13 cellular contexts compared by ENCODE assay signal in genomic region chr4:158812133-158812532, GRCh38. TPM values are rescaled to one million over a fixed set of nuclear protein-coding genes. Genes with fewer than 3 reads are reported as not detected.
DNase-seq lines count a peak whose midpoint lies in the region; ATAC-seq, FAIRE-seq and TF ChIP-seq lines count a peak whose summit lies in the region.
"Had no signal": no experiment of that assay in that cellular context is flagged by ENCODE, and none has a peak within 500 bp of the region (broad histone marks: within the 10 kb centered on the region; RNA-seq: fewer than 3 reads in every experiment).

No MANE protein-coding gene starts in this region.

- TF ChIP-seq CTCF in Calu3 (IDR thresholded peaks at IDR 0.05; ENCODE audit: unreplicated experiment) (no peak), astrocyte (IDR thresholded peaks at IDR 0.05; ENCODE audit: insufficient read depth, low read depth, low read length) (no peak), left lung (IDR thresholded peaks at IDR 0.05) (no peak)

- ATAC-seq in left lung: no peak
- ATAC-seq in HG03457 (IDR thresholded peaks at IDR 0.05; ENCODE audit: unreplicated experiment): no peak
- no peak for ATAC-seq in HG03469 (IDR thresholded peaks at IDR 0.05; ENCODE audit: unreplicated experiment)
- ATAC-seq: SK-N-SH treated with all-trans-retinoic acid at 6 μM for 48 hours, WTC11 had no signal

- no peak overlapping the region for H3K4me2 ChIP-seq in astrocyte (ENCODE audit: low read length)

- DNase-seq in Calu3 (no peak), astrocyte (ENCODE audit: low read depth) (no peak), left lung (no peak), islet precursor cell (no peak)
- DNase-seq in effector CD8-positive, alpha-beta T cell (lab: John Stamatoyannopoulos, UW): no peak
- DNase-seq: NCI-H748 treated with DMSO at 0.1 percent for 48 hours had no signal

- H3K36me3 Mint-ChIP-seq in Calu3 (ENCODE audit: insufficient read depth, unreplicated experiment): peaks cover 33% of the 10 kb centered on the region
- no peaks in the 10 kb centered on the region for H3K36me3 Mint-ChIP-seq in astrocyte (ENCODE audit: low read depth, unreplicated experiment)
- H3K36me3 Mint-ChIP-seq: WTC11 had no signal

- H3K79me2 ChIP-seq in astrocyte (ENCODE audit: insufficient read depth, low read length): peaks cover 53% of the 10 kb centered on the region

- H4K20me1 ChIP-seq in astrocyte (ENCODE audit: insufficient read depth, low read length): no peaks in the 10 kb centered on the region

- H2AFZ ChIP-seq in astrocyte (ENCODE audit: low read depth, low read length): no peak overlapping the region

- H3K27me3 ChIP-seq in astrocyte (ENCODE audit: insufficient read depth, low read length) (no peaks in the 10 kb centered on the region), left lung (no peaks in the 10 kb centered on the region), skeletal muscle tissue (ENCODE audit: control insufficient read depth in 3 of 3, insufficient read depth in 3 of 3, low read length in 3 of 3) (no peaks in the 10 kb centered on the region)

- peaks cover 44% of the 10 kb centered on the region for H3K4me1 ChIP-seq in astrocyte (ENCODE audit: insufficient read depth, low read length)
- peaks cover 20 to 93% of the 10 kb centered on the region in 2 donors for H3K4me1 ChIP-seq in left lung
- H3K4me1 ChIP-seq in skeletal muscle tissue (ENCODE audit: control insufficient read depth in 3 of 3, insufficient read depth in 3 of 3, low read length in 3 of 3): peaks cover 50 to 56% (median 52%) of the 10 kb centered on the region in 3 donors

- H3K9me3 Mint-ChIP-seq in Calu3 (ENCODE audit: low read depth, unreplicated experiment) (no peaks in the 10 kb centered on the region), astrocyte (ENCODE audit: unreplicated experiment) (no peaks in the 10 kb centered on the region)
- H3K9me3 Mint-ChIP-seq: activated T-helper 1 cell treated with anti-CD3 and anti-CD28 coated beads, Interleukin-12 subunit alpha, Interleukin-12 subunit beta, Interleukin-2, Interleukin-4 antibody, amounts not matched to agents 30 ng/mL and 10 ng/mL and 1 ng/mL, durations not matched to agents 14 hours and 24 hours and 36 hours; WTC11 had no signal

- H3K27ac Mint-ChIP-seq in Calu3 (ENCODE audit: unreplicated experiment) (peak overlapping the region; percentile 83), astrocyte (ENCODE audit: unreplicated experiment) (no peak overlapping the region)
- H3K27ac Mint-ChIP-seq: WTC11 had no signal

- no peaks in the 10 kb centered on the region for H3K9me3 ChIP-seq in astrocyte (ENCODE audit: insufficient read depth, low read depth, low read length)
- no peaks in the 10 kb centered on the region for H3K9me3 ChIP-seq in left lung
- H3K9me3 ChIP-seq in skeletal muscle tissue (ENCODE audit: control insufficient read depth in 3 of 3, low read length in 3 of 3): no peaks in the 10 kb centered on the region

- H3K9ac ChIP-seq in astrocyte (ENCODE audit: low read length) (peak overlapping the region; percentile 84), skeletal muscle tissue (ENCODE audit: low read depth in 1 of 3, low read length in 3 of 3) (peak overlapping the region in 2 of 3 donors; percentile 55 to 64)

- no peak overlapping the region for H3K4me3 ChIP-seq in astrocyte (ENCODE audit: insufficient read depth, low read depth, low read length)
- H3K4me3 ChIP-seq in left lung: no peak overlapping the region
- H3K4me3 ChIP-seq in skeletal muscle tissue (ENCODE audit: low read length in 3 of 3): peak overlapping the region in 1 of 3 donors; percentile 23

- CTCF ChIA-PET in Calu3 (lab: Charles Lee): interaction anchor here (2.3 kb wide), 2 partner anchors 15 to 30 kb away, joined by 7 to 10 read pairs; no protein-coding TSS in a partner anchor

- H3K27me3 Mint-ChIP-seq in Calu3 (ENCODE audit: unreplicated experiment) (no peaks in the 10 kb centered on the region), astrocyte (ENCODE audit: low read depth, unreplicated experiment) (no peaks in the 10 kb centered on the region)

- BruUV-seq in Calu3 (replicated peaks; lab: Mats Ljungman, UMichigan): no TSS peak

- H3K4me1 Mint-ChIP-seq in Calu3 (ENCODE audit: low read depth, unreplicated experiment): peaks cover 69% of the 10 kb centered on the region
- H3K4me1 Mint-ChIP-seq in astrocyte (ENCODE audit: low read depth, unreplicated experiment): peaks cover 50% of the 10 kb centered on the region

- peak overlapping the region; percentile 10 for H3K4me3 Mint-ChIP-seq in Calu3 (ENCODE audit: low read depth, unreplicated experiment)
- no peak overlapping the region for H3K4me3 Mint-ChIP-seq in astrocyte (ENCODE audit: unreplicated experiment)
- H3K4me3 Mint-ChIP-seq: activated T-helper 1 cell treated with anti-CD3 and anti-CD28 coated beads, Interleukin-12 subunit alpha, Interleukin-12 subunit beta, Interleukin-2, Interleukin-4 antibody, amounts not matched to agents 30 ng/mL and 10 ng/mL and 1 ng/mL, durations not matched to agents 14 hours and 24 hours and 36 hours; WTC11 had no signal

- H3K36me3 ChIP-seq in astrocyte (ENCODE audit: insufficient read depth, low read length): no peaks in the 10 kb centered on the region
- no peaks in the 10 kb centered on the region for H3K36me3 ChIP-seq in left lung
- no peaks in the 10 kb centered on the region for H3K36me3 ChIP-seq in skeletal muscle tissue (ENCODE audit: control insufficient read depth in 3 of 3, insufficient read depth in 3 of 3, low read length in 3 of 3)

- FAIRE-seq in astrocyte (lab: Jason Lieb, UNC): no peak
- FAIRE-seq: colon had no signal

- intact Hi-C loops in Calu3 (cut with micrococcal nuclease; ENCODE audit: unreplicated experiment): loop anchor here (5.0 kb wide), 1 partner anchor 35 kb away; no protein-coding TSS in a partner anchor
- intact Hi-C loops in left lung (cut with DNase I): loop anchor here in 1 of 2 donors (5.0 kb wide), 1 partner anchor 35 kb away; no protein-coding TSS in a partner anchor

- peak overlapping the region; percentile 94 for H3K27ac ChIP-seq in astrocyte (ENCODE audit: low read depth, low read length)
- peak overlapping the region; percentile 80 to 85 for H3K27ac ChIP-seq in left lung
- H3K27ac ChIP-seq in skeletal muscle tissue (ENCODE audit: low read depth, low read length): peak overlapping the region; percentile 97

RNA-seq across cellular contexts. Expression of gene FNIP2, which starts 43.3 kb away (rescaled TPM):
- total RNA-seq in Calu3 (2022): 35.3 and 38.7 TPM in 2 replicates
- total RNA-seq in astrocyte: 18.4 and 18.5 TPM in 2 replicates
- 10 to 100 TPM; 56.6 to 71.2 TPM for total RNA-seq in left lung
- total RNA-seq in skeletal muscle tissue: 21.4 TPM
